ENCODE assay signal across 14 cellular contexts in genomic region chr2:239329284-239329971, GRCh38.
DNase-seq lines count a peak whose midpoint lies in the region; ATAC-seq, FAIRE-seq and TF ChIP-seq lines count a peak whose summit lies in the region.
"Had no signal": no experiment of that assay in that cellular context is flagged by ENCODE, and none has a peak within 500 bp of the region (broad histone marks: within the 10 kb centered on the region; RNA-seq: fewer than 3 reads in every experiment).

No MANE protein-coding gene starts in this region.

- TF ChIP-seq CTCF in GM23338 (conservative IDR thresholded peaks at IDR 0.05; ENCODE audit: low read depth in 2 of 2) = no peak
- TF ChIP-seq CTCF in K562 (IDR thresholded peaks at IDR 0.05 in 2 of 3, conservative IDR thresholded peaks at IDR 0.05 in 1 of 3; ENCODE audit: insufficient read depth in 2 of 3, low read depth in 1 of 3, low read length in 3 of 3) = no peak
- TF ChIP-seq CTCF in gastrocnemius medialis (IDR thresholded peaks at IDR 0.05 in 4 of 5, conservative IDR thresholded peaks at IDR 0.05 in 1 of 5) = no peak
- TF ChIP-seq CTCF in OCI-LY7 (conservative IDR thresholded peaks at IDR 0.05; ENCODE audit: low read length) = no peak

- in situ Hi-C loops in K562 (cut with MboI) = no loop called here
- in situ Hi-C loops in gastrocnemius medialis (cut with MboI; ENCODE audit: low sequenced_read_pairs in 4 of 4) = no loop called here

- H3K9me2 ChIP-seq in GM23338 (ENCODE audit: insufficient read depth) (no peaks in the 10 kb centered on the region), OCI-LY7 (ENCODE audit: insufficient read depth, low read length) (no peaks in the 10 kb centered on the region)

- no peak overlapping the region for H3K4me3 ChIP-seq in GM23338
- no peak overlapping the region for H3K4me3 ChIP-seq in K562
- peak overlapping the region; percentile 15 to 36 (median 26) for H3K4me3 ChIP-seq in gastrocnemius medialis
- H3K4me3 ChIP-seq in OCI-LY7 (ENCODE audit: low read depth, low read length, poor library complexity, severe bottlenecking) = no peak overlapping the region

- H3K27me3 ChIP-seq in GM23338 (ENCODE audit: insufficient read depth) (no peaks in the 10 kb centered on the region), K562 (ENCODE audit: control insufficient read depth in 2 of 2, insufficient read depth in 2 of 2, low read length in 2 of 2) (no peaks in the 10 kb centered on the region), gastrocnemius medialis (no peaks in the 10 kb centered on the region)

- 46% methylated on average over 3 of the region's 12 CpGs for WGBS in K562 (ENCODE audit: insufficient coverage, low coverage, missing lambda C conversion rate)

- H3K27me3 Mint-ChIP-seq in GM23338 (ENCODE audit: insufficient read depth, low read depth, poor library complexity) = peaks cover 4% of the 10 kb centered on the region
- H3K27me3 Mint-ChIP-seq: CD4-positive, alpha-beta memory T cell; stimulated activated naive CD8-positive, alpha-beta T cell treated with anti-CD3 and anti-CD28 coated beads, Interleukin-15, Interleukin-2, amounts not matched to agents 100 ng/mL and 50 ng/mL, for 24 hours had no signal

- TF ChIP-seq POLR2A in K562 (conservative IDR thresholded peaks at IDR 0.05) (no peak), gastrocnemius medialis (IDR thresholded peaks at IDR 0.05) (peak; percentile 29 to 48)

- no peaks in the 10 kb centered on the region; the same call in 2 of the 3 replicates for H3K36me3 Mint-ChIP-seq in GM23338 (ENCODE audit: low read depth)

- H3F3A ChIP-seq in GM23338 (replicated peaks; ENCODE audit: low read depth) = no peaks in the 10 kb centered on the region

- DNase-seq in GM23338 (ENCODE audit: low spot score) (no peak), K562 (ENCODE audit: extremely low read depth in 1 of 4, low spot score in 3 of 4) (no peak), islet precursor cell (peak; percentile 41), gastrocnemius medialis (peak; percentile 94 to 97), NCI-H1436 treated with DMSO at 0.1 percent for 48 hours (lab: John Stamatoyannopoulos, UW) (no peak), OCI-LY7 (ENCODE audit: low spot score) (no peak)
- DNase-seq: activated CD4-positive, alpha-beta T cell treated with anti-CD3 and anti-CD28 coated beads for 4 hours; activated naive CD8-positive, alpha-beta T cell treated with anti-CD3 and anti-CD28 coated beads, Interleukin-2, amount 10 ng/mL, durations not matched to agents 7 days and 5 days; CD4-positive, alpha-beta memory T cell; NCI-H2029 had no signal

- no peak for TF ChIP-seq EP300 in K562 (IDR thresholded peaks at IDR 0.05; ENCODE audit: low read length)

- H3K36me3 ChIP-seq in GM23338 (ENCODE audit: insufficient read depth) (no peaks in the 10 kb centered on the region), K562 (ENCODE audit: control insufficient read depth, insufficient read depth, low read length) (no peaks in the 10 kb centered on the region), gastrocnemius medialis (no peaks in the 10 kb centered on the region), OCI-LY7 (ENCODE audit: insufficient read depth, low read length) (no peaks in the 10 kb centered on the region)

- CTCF ChIA-PET in K562 (lab: Yijun Ruan, JAX; ENCODE audit: low intra/inter-chr PET ratio) (no interaction called here), OCI-LY7 (lab: Charles Lee; ENCODE audit: unreplicated experiment) (no interaction called here)

- H3K9me3 ChIP-seq in K562 (replicated peaks; ENCODE audit: control insufficient read depth, insufficient read depth, low read depth, low read length) = no peaks in the 10 kb centered on the region
- H3K9me3 ChIP-seq in gastrocnemius medialis = no peaks in the 10 kb centered on the region
- H3K9me3 ChIP-seq in OCI-LY7 (ENCODE audit: low read length) = no peaks in the 10 kb centered on the region

- H2AFZ ChIP-seq in GM23338 = no peak overlapping the region
- H2AFZ ChIP-seq in K562 (ENCODE audit: low read depth, low read length) = no peak overlapping the region
- no peak overlapping the region for H2AFZ ChIP-seq in OCI-LY7 (ENCODE audit: low read length)

- peaks cover 92% of the 10 kb centered on the region for H3K79me2 ChIP-seq in GM23338 (replicated peaks; ENCODE audit: insufficient read depth)
- peaks cover 8% of the 10 kb centered on the region; the same call in 2 of the 3 replicates for H3K79me2 ChIP-seq in K562 (ENCODE audit: control insufficient read depth, insufficient read depth, low read length)
- no peaks in the 10 kb centered on the region for H3K79me2 ChIP-seq in OCI-LY7 (ENCODE audit: insufficient read depth, low read depth, low read length)

- intact Hi-C loops in K562 (cut with micrococcal nuclease) = loop anchor here (10.0 kb wide), 1 partner anchor 65 kb away; no protein-coding TSS in a partner anchor
- intact Hi-C loops in gastrocnemius medialis (cut with DNase I; ENCODE audit: low total_unique reads) = loop anchor here (2.0 kb wide), 2 partner anchors 19 to 55 kb away; no protein-coding TSS in a partner anchor
- intact Hi-C loops in OCI-LY7 (cut with micrococcal nuclease; ENCODE audit: unreplicated experiment) = no loop called here

- TF ChIP-seq RAD21 in K562 (CRISPR knock-in tag; conservative IDR thresholded peaks at IDR 0.05 in 1 of 2, IDR thresholded peaks at IDR 0.05 in 1 of 2) = no peak

- POLR2A ChIA-PET in K562 (lab: Yijun Ruan, JAX) (interaction anchor here (0.6 kb wide), 1 partner anchor 12 kb away, joined by 3 read pairs; no protein-coding TSS in a partner anchor), OCI-LY7 (lab: Charles Lee) (no interaction called here)

- no peaks in the 10 kb centered on the region for H3K9me3 Mint-ChIP-seq in GM23338
- H3K9me3 Mint-ChIP-seq: activated naive CD8-positive, alpha-beta T cell treated with anti-CD3 and anti-CD28 coated beads, Interleukin-2, amount 10 ng/mL, durations not matched to agents 7 days and 5 days had no signal

- peaks cover 42% of the 10 kb centered on the region for H3K4me1 Mint-ChIP-seq in GM23338

- H3K27ac ChIP-seq in GM23338 (ENCODE audit: low read depth) = 0 out of 2 replicates have a peak overlapping the region, but pooled peaks have one; percentile 63
- no peak overlapping the region for H3K27ac ChIP-seq in K562 (ENCODE audit: extremely low read depth, low read depth, low read length)
- H3K27ac ChIP-seq in gastrocnemius medialis = peak overlapping the region; percentile 96 to 99 (median 98)
- no peak overlapping the region for H3K27ac ChIP-seq in OCI-LY7 (ENCODE audit: low read depth, low read length, poor library complexity, severe bottlenecking)

- BruUV-seq in K562 (replicated peaks; lab: Mats Ljungman, UMichigan) = no TSS peak
- no TSS peak for BruUV-seq in OCI-LY7 (replicated peaks; lab: Mats Ljungman, UMichigan)

- peak; percentile 65 for FAIRE-seq in K562 (lab: Jason Lieb, UNC)
- FAIRE-seq: HTR-8/SVneo had no signal

- H3K27ac Mint-ChIP-seq in GM23338 = peak overlapping the region; percentile 77
- H3K27ac Mint-ChIP-seq: activated naive CD8-positive, alpha-beta T cell treated with anti-CD3 and anti-CD28 coated beads, Interleukin-2, amount 10 ng/mL, durations not matched to agents 7 days and 5 days; stimulated activated naive CD8-positive, alpha-beta T cell treated with anti-CD3 and anti-CD28 coated beads, Interleukin-15, Interleukin-2, amounts not matched to agents 100 ng/mL and 50 ng/mL, for 24 hours had no signal

- ATAC-seq in GM23338 = peak; percentile 11
- ATAC-seq in K562 = no peak
- ATAC-seq in gastrocnemius medialis = peak; percentile 66 to 74
- no peak for ATAC-seq in HG02981 (IDR thresholded peaks at IDR 0.05; ENCODE audit: unreplicated experiment)
- ATAC-seq in esophagus mucosa = no peak

- H3K9ac ChIP-seq in K562 (ENCODE audit: insufficient read depth in 1 of 2, low read depth in 2 of 2, low read length in 2 of 2) = peak overlapping the region in 1 of 2 experiments; percentile 77; a peak in 1 of 4 replicates

- H3K4me2 ChIP-seq in GM23338 = no peak overlapping the region
- no peak overlapping the region for H3K4me2 ChIP-seq in K562 (ENCODE audit: insufficient read depth, low read length)
- no peak overlapping the region for H3K4me2 ChIP-seq in OCI-LY7 (ENCODE audit: low read length)

- H4K20me1 ChIP-seq in GM23338 (replicated peaks; ENCODE audit: insufficient read depth) (peaks cover 4% of the 10 kb centered on the region; the same call in 1 of the 2 replicates), K562 (replicated peaks; ENCODE audit: control insufficient read depth, insufficient read depth, low read length) (0 out of 2 replicates have a peak, but pooled peaks cover 4% of the 10 kb centered on the region), OCI-LY7 (ENCODE audit: insufficient read depth, low read length) (no peaks in the 10 kb centered on the region)

- H3K4me1 ChIP-seq in GM23338 (ENCODE audit: insufficient read depth) (peaks cover 9% of the 10 kb centered on the region; the same call in 1 of the 2 replicates), K562 (replicated peaks in 1 of 2; ENCODE audit: control insufficient read depth in 2 of 2, insufficient read depth in 2 of 2, low read length in 2 of 2) (peaks cover 2 to 45% of the 10 kb centered on the region in 2 experiments; a peak in 3 of 5 replicates), gastrocnemius medialis (peaks cover 45 to 58% of the 10 kb centered on the region in 2 donors), OCI-LY7 (ENCODE audit: insufficient read depth, low read length, poor library complexity, severe bottlenecking) (no peaks in the 10 kb centered on the region)

- no peak overlapping the region for H3K4me3 Mint-ChIP-seq in GM23338
- H3K4me3 Mint-ChIP-seq: activated naive CD8-positive, alpha-beta T cell treated with anti-CD3 and anti-CD28 coated beads, Interleukin-2, amount 10 ng/mL, durations not matched to agents 7 days and 5 days; stimulated activated naive CD8-positive, alpha-beta T cell treated with anti-CD3 and anti-CD28 coated beads, Interleukin-15, Interleukin-2, amounts not matched to agents 100 ng/mL and 50 ng/mL, for 24 hours had no signal

- no peaks in the 10 kb centered on the region for H3K9me1 ChIP-seq in K562 (ENCODE audit: control insufficient read depth, insufficient read depth, low read length)

TF ChIP-seq in GM23338, 12 proteins besides CTCF, POLR2A, EP300 and RAD21 (continues in another document):
- no peak for TF ChIP-seq EZH2phosphoT487 (IDR thresholded peaks at IDR 0.05; ENCODE audit: unreplicated experiment)

Comparison
In these comparisons a context has a peak if more than half of its experiments do, and no peak if none do; other contexts are left out.
1. ATAC-seq: peak in GM23338 (single experiment) and gastrocnemius medialis (2 of 2); none in K562 (single experiment), HG02981 (single experiment) and esophagus mucosa (single experiment).
2. DNase-seq: peak in islet precursor cell (single experiment) and gastrocnemius medialis (2 of 2); none in GM23338 (single experiment), K562 (0 of 4), NCI-H1436 treated with DMSO at 0.1 percent for 48 hours (single experiment) and OCI-LY7 (single experiment).
3. H3K27ac ChIP-seq: peak in GM23338 (single experiment) and gastrocnemius medialis (4 of 4); none in K562 (single experiment) and OCI-LY7 (single experiment).
4. H3K4me3 ChIP-seq: peak in gastrocnemius medialis (4 of 4); none in GM23338 (single experiment), K562 (single experiment) and OCI-LY7 (single experiment).